13 cellular contexts compared by ENCODE assay signal in the genomic region with DNA sequence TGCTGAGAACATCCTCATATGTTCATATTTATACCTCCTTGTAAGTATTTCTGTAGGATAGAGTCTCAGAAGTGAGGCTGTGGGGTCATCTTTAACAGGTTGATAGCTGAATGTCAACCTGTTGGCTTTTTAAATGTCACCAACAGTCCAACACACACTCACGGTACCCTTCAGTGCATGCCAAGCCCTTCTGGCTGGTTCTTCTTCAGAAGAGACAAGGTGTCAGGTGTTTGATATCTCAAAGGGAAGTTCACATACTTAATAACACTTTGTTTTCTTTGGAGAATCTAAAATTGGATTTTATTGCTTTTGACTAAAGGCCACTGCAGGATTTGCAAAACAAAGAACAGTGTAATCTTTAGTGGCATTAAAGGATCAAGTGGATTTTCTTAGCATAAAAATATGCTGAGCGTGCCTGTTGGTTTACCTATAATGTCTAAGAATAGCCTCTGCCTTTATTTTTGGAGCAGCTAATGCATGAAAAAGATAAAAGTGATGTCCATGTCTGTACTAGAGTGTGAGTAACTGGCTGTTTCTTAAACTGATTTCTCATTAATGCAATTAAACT. TPM values are rescaled to one million over a fixed set of nuclear protein-coding genes. Genes with fewer than 3 reads are reported as not detected.
DNase-seq lines count a peak whose midpoint lies in the region; ATAC-seq and TF ChIP-seq lines count a peak whose summit lies in the region.
"Had no signal": no experiment of that assay in that cellular context is flagged by ENCODE, and none has a peak within 500 bp of the region (broad histone marks: within the 10 kb centered on the region; RNA-seq: fewer than 3 reads in every experiment).

No MANE protein-coding gene starts in this region.

- peak overlapping the region; percentile 49 to 86 (median 80) for H3K27ac ChIP-seq in heart left ventricle

- H3K9me3 ChIP-seq in T-helper 17 cell (ENCODE audit: control insufficient read depth, low read length, poor library complexity, severe bottlenecking) (no peaks in the 10 kb centered on the region), heart left ventricle (no peaks in the 10 kb centered on the region)

- no peaks in the 10 kb centered on the region for H3K27me3 ChIP-seq in heart left ventricle

- no peak overlapping the region for H3K27ac Mint-ChIP-seq in activated CD4-positive, alpha-beta T cell treated with anti-CD3 and anti-CD28 coated beads, Interleukin-2, amount 10 ng/mL, durations not matched to agents 24 days and 14 days
- H3K27ac Mint-ChIP-seq in T-helper 17 cell (peak overlapping the region; percentile 88), progenitor cell of endocrine pancreas (no peak overlapping the region)
- H3K27ac Mint-ChIP-seq in stimulated activated memory B cell treated with anti-CD40 and anti-IgM and Interleukin-4, amounts not matched to agents 10 μg/mL and 1 μg/mL and 100 μg/mL, for 72 hours = peak overlapping the region; percentile 76
- H3K27ac Mint-ChIP-seq: nephron progenitor cell had no signal

- peak overlapping the region; percentile 79 for H3K4me3 Mint-ChIP-seq in activated CD4-positive, alpha-beta T cell treated with anti-CD3 and anti-CD28 coated beads, Interleukin-2, amount 10 ng/mL, durations not matched to agents 24 days and 14 days
- H3K4me3 Mint-ChIP-seq in T-helper 17 cell (peak overlapping the region; percentile 72), progenitor cell of endocrine pancreas (ENCODE audit: low read depth) (no peak overlapping the region)
- no peak overlapping the region for H3K4me3 Mint-ChIP-seq in stimulated activated memory B cell treated with anti-CD40 and anti-IgM and Interleukin-4, amounts not matched to agents 10 μg/mL and 1 μg/mL and 100 μg/mL, for 72 hours
- H3K4me3 Mint-ChIP-seq: nephron progenitor cell had no signal

- WGBS in heart left ventricle, 4 donors = 47 to 70% (median 53%) methylated on average over 2 of the region's 2 CpGs

- H3K27me3 Mint-ChIP-seq in activated CD4-positive, alpha-beta T cell treated with anti-CD3 and anti-CD28 coated beads, Interleukin-2, amount 10 ng/mL, durations not matched to agents 24 days and 14 days = no peaks in the 10 kb centered on the region
- H3K27me3 Mint-ChIP-seq in T-helper 17 cell (no peaks in the 10 kb centered on the region), progenitor cell of endocrine pancreas (no peaks in the 10 kb centered on the region)
- H3K27me3 Mint-ChIP-seq in stimulated activated memory B cell treated with anti-CD40 and anti-IgM and Interleukin-4, amounts not matched to agents 10 μg/mL and 1 μg/mL and 100 μg/mL, for 72 hours = no peaks in the 10 kb centered on the region

- TF ChIP-seq POLR2A in heart left ventricle (IDR thresholded peaks at IDR 0.05) = no peak

- no peak for DNase-seq in activated CD4-positive, alpha-beta T cell treated with anti-CD3 and anti-CD28 coated beads, Interleukin-2, amount 10 ng/mL, durations not matched to agents 24 days and 14 days
- DNase-seq in activated CD4-positive, alpha-beta T cell treated with anti-CD3 and anti-CD28 coated beads for 4 hours = no peak
- DNase-seq in T-helper 17 cell (no peak), heart left ventricle (no peak), progenitor cell of endocrine pancreas (ENCODE audit: low spot score, unreplicated experiment) (no peak), NCI-H1092 (lab: John Stamatoyannopoulos, UW) (no peak), SIG-M5 treated with dmso at 0.1 percent for 504 hours (lab: John Stamatoyannopoulos, UW; ENCODE audit: unreplicated experiment) (no peak)
- DNase-seq: activated CD4-positive, alpha-beta T cell treated with anti-CD3 and anti-CD28 coated beads for 1 hour; NCI-H2171 treated with DMSO at 0.1 percent for 48 hours; nephron progenitor cell; SW 1271 had no signal

- H3K9me3 Mint-ChIP-seq in activated CD4-positive, alpha-beta T cell treated with anti-CD3 and anti-CD28 coated beads, Interleukin-2, amount 10 ng/mL, durations not matched to agents 24 days and 14 days = no peaks in the 10 kb centered on the region
- no peaks in the 10 kb centered on the region for H3K9me3 Mint-ChIP-seq in stimulated activated memory B cell treated with anti-CD40 and anti-IgM and Interleukin-4, amounts not matched to agents 10 μg/mL and 1 μg/mL and 100 μg/mL, for 72 hours
- no peaks in the 10 kb centered on the region for H3K9me3 Mint-ChIP-seq in progenitor cell of endocrine pancreas (ENCODE audit: low read depth)
- H3K9me3 Mint-ChIP-seq: nephron progenitor cell had no signal

- intact Hi-C loops in activated CD4-positive, alpha-beta T cell treated with anti-CD3 and anti-CD28 coated beads, Interleukin-2, amount 10 ng/mL, durations not matched to agents 24 days and 14 days (cut with micrococcal nuclease) = no loop called here
- intact Hi-C loops in heart left ventricle (cut with DNase I) = loop anchor here in 3 of 10 donors (5.0 to 10.0 kb wide), 2 partner anchors 46 to 53 kb away; no protein-coding TSS in a partner anchor

- peaks cover 66% of the 10 kb centered on the region for H3K36me3 Mint-ChIP-seq in activated CD4-positive, alpha-beta T cell treated with anti-CD3 and anti-CD28 coated beads, Interleukin-2, amount 10 ng/mL, durations not matched to agents 24 days and 14 days (ENCODE audit: low read depth)
- H3K36me3 Mint-ChIP-seq in T-helper 17 cell (ENCODE audit: low read depth) = no peaks in the 10 kb centered on the region
- no peaks in the 10 kb centered on the region for H3K36me3 Mint-ChIP-seq in stimulated activated memory B cell treated with anti-CD40 and anti-IgM and Interleukin-4, amounts not matched to agents 10 μg/mL and 1 μg/mL and 100 μg/mL, for 72 hours
- peaks cover 7% of the 10 kb centered on the region for H3K36me3 Mint-ChIP-seq in progenitor cell of endocrine pancreas (ENCODE audit: insufficient read depth)

- peaks cover 77% of the 10 kb centered on the region for H3K4me1 Mint-ChIP-seq in activated CD4-positive, alpha-beta T cell treated with anti-CD3 and anti-CD28 coated beads, Interleukin-2, amount 10 ng/mL, durations not matched to agents 24 days and 14 days
- peaks cover 70% of the 10 kb centered on the region for H3K4me1 Mint-ChIP-seq in T-helper 17 cell
- H3K4me1 Mint-ChIP-seq in stimulated activated memory B cell treated with anti-CD40 and anti-IgM and Interleukin-4, amounts not matched to agents 10 μg/mL and 1 μg/mL and 100 μg/mL, for 72 hours = peaks cover 58% of the 10 kb centered on the region
- peaks cover 26% of the 10 kb centered on the region for H3K4me1 Mint-ChIP-seq in progenitor cell of endocrine pancreas (ENCODE audit: low read depth)

- H3K36me3 ChIP-seq in heart left ventricle = peaks cover 0 to 83% (median 35%) of the 10 kb centered on the region in 9 donors

- ATAC-seq in T-helper 17 cell (no peak), heart left ventricle (peak in 1 of 4 donors; percentile 29)
- ATAC-seq in stimulated activated memory B cell treated with anti-CD40 and anti-IgM and Interleukin-4, amounts not matched to agents 10 μg/mL and 1 μg/mL and 100 μg/mL, for 72 hours = no peak
- ATAC-seq: sciatic nerve had no signal

- no peak for TF ChIP-seq CTCF in heart left ventricle (IDR thresholded peaks at IDR 0.05)
- TF ChIP-seq CTCF in progenitor cell of endocrine pancreas (IDR thresholded peaks at IDR 0.05; ENCODE audit: unreplicated experiment) = no peak

- H3K4me1 ChIP-seq in heart left ventricle = peaks cover 23 to 93% (median 66%) of the 10 kb centered on the region in 12 donors

- H3K4me3 ChIP-seq in heart left ventricle = no peak overlapping the region

RNA-seq across cellular contexts. Expression of gene RGS3, which starts 58.2 kb away (rescaled TPM):
- total RNA-seq in activated CD4-positive, alpha-beta T cell treated with anti-CD3 and anti-CD28 coated beads, Interleukin-2, amount 10 ng/mL, durations not matched to agents 24 days and 14 days = 113 and 122 TPM in 2 replicates
- total RNA-seq in T-helper 17 cell (10 to 100 TPM; 17.4 to 22.0 TPM), heart left ventricle (100 to 1,000 TPM; 107 to 214 (median 139) TPM), progenitor cell of endocrine pancreas (39.3 and 44.2 TPM in 2 replicates)
- 100 to 1,000 TPM in 1 of 2 donors, 10 to 100 TPM in 1; 93.4 to 120 TPM for polyA plus RNA-seq in heart left ventricle

Comparison
In these comparisons a context has a peak if more than half of its experiments do, and no peak if none do; other contexts are left out.
1. H3K27ac Mint-ChIP-seq: peak in T-helper 17 cell (single experiment) and stimulated activated memory B cell treated with anti-CD40 and anti-IgM and Interleukin-4, amounts not matched to agents 10 μg/mL and 1 μg/mL and 100 μg/mL, for 72 hours (single experiment); none in activated CD4-positive, alpha-beta T cell treated with anti-CD3 and anti-CD28 coated beads, Interleukin-2, amount 10 ng/mL, durations not matched to agents 24 days and 14 days (single experiment) and progenitor cell of endocrine pancreas (single experiment).
2. H3K4me3 Mint-ChIP-seq: peak in activated CD4-positive, alpha-beta T cell treated with anti-CD3 and anti-CD28 coated beads, Interleukin-2, amount 10 ng/mL, durations not matched to agents 24 days and 14 days (single experiment) and T-helper 17 cell (single experiment); none in stimulated activated memory B cell treated with anti-CD40 and anti-IgM and Interleukin-4, amounts not matched to agents 10 μg/mL and 1 μg/mL and 100 μg/mL, for 72 hours (single experiment) and progenitor cell of endocrine pancreas (single experiment).